ENCODE assay signal across 22 cellular contexts in genomic region chr9:123312306-123312877, GRCh38. TPM values are rescaled to one million over a fixed set of nuclear protein-coding genes. Genes with fewer than 3 reads are reported as not detected.
"Had no signal": no experiment of that assay in that cellular context is flagged by ENCODE, and none has a peak within 500 bp of the region (broad histone marks: within the 10 kb centered on the region; RNA-seq: fewer than 3 reads in every experiment).

No MANE protein-coding gene starts in this region.

- H3K4me1 ChIP-seq: ascending aorta, thyroid gland, uterus had no signal

- H3K36me3 ChIP-seq: ascending aorta, esophagus squamous epithelium, thyroid gland, uterus had no signal

- DNase-seq: activated CD4-positive, alpha-beta T cell treated with anti-CD3 and anti-CD28 coated beads, Interleukin-2, amount 50 U/mL, for 4 hours; activated CD8-positive, alpha-beta memory T cell treated with anti-CD3 and anti-CD28 coated beads, Interleukin-2, amount 10 ng/mL, durations not matched to agents 7 days and 5 days; activated gamma-delta T cell treated with Interleukin-2 at 50 U/mL for 16 hours; activated naive CD8-positive, alpha-beta T cell treated with anti-CD3 and anti-CD28 coated beads, Interleukin-2, amount 10 ng/mL, durations not matched to agents 7 days and 5 days; activated T-cell treated with anti-CD3 and anti-CD28 coated beads, Interleukin-2, amount 50 U/mL, for 24 hours; esophagus squamous epithelium; foreskin fibroblast; head of caudate nucleus; left ventricle myocardium superior; retina; thyroid gland; uterus had no signal

- H3K4me3 Mint-ChIP-seq: activated CD8-positive, alpha-beta memory T cell treated with anti-CD3 and anti-CD28 coated beads, Interleukin-2, amount 10 ng/mL, durations not matched to agents 7 days and 5 days; activated naive CD8-positive, alpha-beta T cell treated with anti-CD3 and anti-CD28 coated beads, Interleukin-2, amount 10 ng/mL, durations not matched to agents 7 days and 5 days; activated T-cell treated with anti-CD3 and anti-CD28 coated beads, Interleukin-2, amount 50 U/mL, for 24 hours; T-helper 1 cell treated with Interleukin-12 subunit alpha and Interleukin-12 subunit beta and Interleukin-4 antibody, amounts not matched to agents 30 μg/mL and 1 μg/mL, for 36 hours had no signal

- H3K4me1 Mint-ChIP-seq: activated naive CD8-positive, alpha-beta T cell treated with anti-CD3 and anti-CD28 coated beads, Interleukin-2, amount 10 ng/mL, durations not matched to agents 7 days and 5 days had no signal

- ATAC-seq: activated CD4-positive, CD25-positive, alpha-beta regulatory T cell treated with anti-CD3 and anti-CD28 coated beads, Interleukin-2, amount 50 U/mL, for 24 hours; activated CD8-positive, alpha-beta memory T cell treated with anti-CD3 and anti-CD28 coated beads, Interleukin-2, amount 10 ng/mL, durations not matched to agents 7 days and 5 days; left ventricle myocardium superior had no signal

- H3K36me3 Mint-ChIP-seq: activated CD8-positive, alpha-beta memory T cell treated with anti-CD3 and anti-CD28 coated beads, Interleukin-2, amount 10 ng/mL, durations not matched to agents 7 days and 5 days; activated naive CD8-positive, alpha-beta T cell treated with anti-CD3 and anti-CD28 coated beads, Interleukin-2, amount 10 ng/mL, durations not matched to agents 7 days and 5 days had no signal

- H3K27me3 Mint-ChIP-seq: activated CD8-positive, alpha-beta memory T cell treated with anti-CD3 and anti-CD28 coated beads, Interleukin-2, amount 10 ng/mL, durations not matched to agents 7 days and 5 days; activated T-cell treated with anti-CD3 and anti-CD28 coated beads, Interleukin-2, amount 50 U/mL, for 24 hours had no signal

- FAIRE-seq: bronchial epithelial cell, endometrium, keratinocyte had no signal

- H3K27ac Mint-ChIP-seq: activated CD8-positive, alpha-beta memory T cell treated with anti-CD3 and anti-CD28 coated beads, Interleukin-2, amount 10 ng/mL, durations not matched to agents 7 days and 5 days; activated naive CD8-positive, alpha-beta T cell treated with anti-CD3 and anti-CD28 coated beads, Interleukin-2, amount 10 ng/mL, durations not matched to agents 7 days and 5 days; activated T-cell treated with anti-CD3 and anti-CD28 coated beads, Interleukin-2, amount 50 U/mL, for 24 hours; T-helper 1 cell treated with Interleukin-12 subunit alpha and Interleukin-12 subunit beta and Interleukin-4 antibody, amounts not matched to agents 30 μg/mL and 1 μg/mL, for 36 hours had no signal

- H3K9me3 ChIP-seq: ascending aorta, esophagus squamous epithelium, thyroid gland, uterus had no signal

- H3K27ac ChIP-seq: ascending aorta, dorsolateral prefrontal cortex, esophagus squamous epithelium, skin epidermis, thyroid gland, uterus had no signal

- H3K4me3 ChIP-seq: ascending aorta, dorsolateral prefrontal cortex, esophagus squamous epithelium, skin epidermis, thyroid gland, uterus had no signal

- H3K27me3 ChIP-seq: ascending aorta, dorsolateral prefrontal cortex, esophagus squamous epithelium, thyroid gland, uterus had no signal

- H3K9me3 Mint-ChIP-seq: activated naive CD8-positive, alpha-beta T cell treated with anti-CD3 and anti-CD28 coated beads, Interleukin-2, amount 10 ng/mL, durations not matched to agents 7 days and 5 days; activated T-cell treated with anti-CD3 and anti-CD28 coated beads, Interleukin-2, amount 50 U/mL, for 24 hours; T-helper 1 cell treated with Interleukin-12 subunit alpha and Interleukin-12 subunit beta and Interleukin-4 antibody, amounts not matched to agents 30 μg/mL and 1 μg/mL, for 36 hours had no signal

RNA-seq across cellular contexts. Expression of gene CRB2, which starts 43.6 kb away (rescaled TPM):
- total RNA-seq: activated CD8-positive, alpha-beta memory T cell treated with anti-CD3 and anti-CD28 coated beads, Interleukin-2, amount 10 ng/mL, durations not matched to agents 7 days and 5 days; activated naive CD8-positive, alpha-beta T cell treated with anti-CD3 and anti-CD28 coated beads, Interleukin-2, amount 10 ng/mL, durations not matched to agents 7 days and 5 days; ascending aorta; bronchial epithelial cell; esophagus squamous epithelium; mesenteric fat pad; osteocyte had no signal
- polyA plus RNA-seq: keratinocyte had no signal
